In the genomic region with DNA sequence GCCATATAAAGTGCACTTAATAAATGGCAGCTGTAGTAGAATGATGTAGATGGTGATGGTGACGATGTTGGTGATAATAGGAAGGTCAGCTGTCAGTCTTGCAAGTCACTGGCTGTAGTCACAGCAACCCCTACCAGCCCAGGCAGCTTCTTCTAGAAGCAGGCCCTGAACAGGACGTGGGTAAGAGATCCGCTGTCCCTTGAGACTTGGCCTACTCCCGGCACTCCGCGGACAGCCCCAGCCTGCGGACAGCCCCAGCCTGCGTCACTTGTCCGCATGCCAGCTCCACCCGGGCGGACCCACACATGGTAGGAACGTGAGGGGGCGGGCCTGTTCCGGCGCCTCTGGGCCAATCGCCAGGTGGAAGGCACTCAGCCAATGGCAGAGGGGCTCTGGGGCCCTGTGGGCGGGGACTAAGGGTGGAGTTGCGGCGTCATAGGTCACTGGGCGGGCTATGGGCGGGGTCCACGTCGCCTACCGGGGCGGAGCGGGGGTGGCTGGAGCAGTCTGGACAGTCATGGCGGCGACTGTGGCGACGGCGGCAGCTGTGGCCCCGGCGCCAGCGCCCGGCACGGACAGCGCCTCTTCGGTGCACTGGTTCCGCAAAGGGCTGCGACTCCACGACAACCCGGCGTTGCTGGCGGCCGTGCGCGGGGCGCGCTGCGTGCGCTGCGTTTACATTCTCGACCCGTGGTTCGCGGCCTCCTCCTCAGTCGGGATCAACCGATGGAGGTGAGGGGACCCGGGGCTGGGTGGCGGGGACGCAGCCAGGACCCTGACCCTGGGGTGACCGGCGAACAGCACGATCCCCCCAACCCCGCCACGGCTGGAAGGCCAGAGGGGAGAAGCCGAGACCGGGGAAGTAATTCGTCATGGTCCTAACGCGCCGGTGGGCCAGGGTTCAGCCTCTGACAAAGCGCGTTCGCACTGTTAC, we compare ENCODE assay signal across 8 cellular contexts. TPM values are rescaled to one million over a fixed set of nuclear protein-coding genes. Genes with fewer than 3 reads are reported as not detected.
A peak's percentile ranks its signal among the peaks of the same experiment; 100 is the strongest.
DNase-seq lines count a peak whose midpoint lies in the region; FAIRE-seq and TF ChIP-seq lines count a peak whose summit lies in the region.

A gene (plus strand): TSS at position 502 of the 934 bp plus-strand sequence. CDS start 16 bp downstream, at position 518.

- FAIRE-seq in frontal cortex (lab: Jason Lieb, UNC), result peak; percentile 37

- H3K27ac Mint-ChIP-seq in activated naive CD4-positive, alpha-beta T cell treated with anti-CD3 and anti-CD28 coated beads for 36 hours, result peak within 1 kb of the TSS; percentile 63

- H3K27me3 Mint-ChIP-seq in activated naive CD4-positive, alpha-beta T cell treated with anti-CD3 and anti-CD28 coated beads for 36 hours (ENCODE audit: low read depth), result no peaks in the 10 kb centered on the region

- H3K9me3 Mint-ChIP-seq in activated naive CD4-positive, alpha-beta T cell treated with anti-CD3 and anti-CD28 coated beads for 36 hours, result no peaks in the 10 kb centered on the region

- peaks cover 1% of the 10 kb centered on the region for H3K36me3 Mint-ChIP-seq in activated naive CD4-positive, alpha-beta T cell treated with anti-CD3 and anti-CD28 coated beads for 36 hours (ENCODE audit: low read depth)

- H3K4me3 ChIP-seq in HFF-Myc (replicated peaks; ENCODE audit: low read depth, low read length), result peak within 1 kb of the TSS; percentile 65
- peak within 1 kb of the TSS; percentile 84 for H3K4me3 ChIP-seq in neutrophil (ENCODE audit: low read depth in 1 of 2, low read length in 1 of 2)

- CTCF ChIA-PET in activated naive CD4-positive, alpha-beta T cell treated with anti-CD3 and anti-CD28 coated beads for 36 hours (lab: Charles Lee), result interaction anchor here (0.8 to 1.5 kb wide), 5 partner anchors 13 to 463 kb away, joined by 3 to 5 read pairs (median 4); no protein-coding TSS in a partner anchor

- no peaks in the 10 kb centered on the region for H3K36me3 ChIP-seq in neutrophil

- H3K9me3 ChIP-seq in neutrophil, result no peaks in the 10 kb centered on the region

- peaks cover 28% of the 10 kb centered on the region for H3K27me3 ChIP-seq in neutrophil

- peaks cover 45% of the 10 kb centered on the region for H3K4me1 Mint-ChIP-seq in activated naive CD4-positive, alpha-beta T cell treated with anti-CD3 and anti-CD28 coated beads for 36 hours (ENCODE audit: low read depth)

- peak within 1 kb of the TSS; percentile 76 for H3K27ac ChIP-seq in neutrophil
- peak within 1 kb of the TSS; percentile 82 for H3K27ac ChIP-seq in substantia nigra (ENCODE audit: low read depth, low read length, poor library complexity, severe bottlenecking)

- no peak for TF ChIP-seq CTCF in HFF-Myc (IDR thresholded peaks at IDR 0.05; ENCODE audit: low read depth, low read length, missing control alignments)
- TF ChIP-seq CTCF in neutrophil (IDR thresholded peaks at IDR 0.05), result peak; percentile 35

- peak within 1 kb of the TSS; percentile 78 for H3K4me3 Mint-ChIP-seq in activated naive CD4-positive, alpha-beta T cell treated with anti-CD3 and anti-CD28 coated beads for 36 hours

- intact Hi-C loops in activated naive CD4-positive, alpha-beta T cell treated with anti-CD3 and anti-CD28 coated beads for 36 hours (cut with micrococcal nuclease), result loop anchor here (1.0 to 10.0 kb wide), 8 partner anchors 38 to 1280 kb away; a partner anchor contains a TSS

- DNase-seq in GM03348 (ENCODE audit: low spot score) (peak; percentile 98), HFF-Myc (ENCODE audit: extremely low read depth, low read depth) (peak; percentile 95), NAMALWA (ENCODE audit: low spot score) (peak; percentile 98), SK-N-DZ (ENCODE audit: low spot score) (peak; percentile 97), frontal cortex (ENCODE audit: low spot score in 2 of 2) (peak; percentile 96), substantia nigra (lab: John Stamatoyannopoulos, UW) (peak; percentile 93 to 100 (median 99))
- peak; percentile 99 for DNase-seq in activated naive CD4-positive, alpha-beta T cell treated with anti-CD3 and anti-CD28 coated beads for 36 hours

- peaks cover 28 to 41% of the 10 kb centered on the region in 2 experiments for H3K4me1 ChIP-seq in neutrophil (ENCODE audit: control insufficient read depth in 1 of 2, insufficient read depth in 1 of 2, low read depth in 1 of 2, low read length in 1 of 2)

RNA-seq across cellular contexts. Expression of the gene that starts here (rescaled TPM):
- 5.7 and 7.4 TPM in 2 replicates for polyA plus RNA-seq in SK-N-DZ (2014; cell fraction: cytosol; rRNA removed)
- 13.1 and 17.3 TPM in 2 replicates for polyA plus RNA-seq in SK-N-DZ (2014; cell fraction: nucleus; rRNA removed)
- 10 to 100 TPM; 13.9 to 16.2 TPM for total RNA-seq in activated naive CD4-positive, alpha-beta T cell treated with anti-CD3 and anti-CD28 coated beads for 36 hours
- total RNA-seq in frontal cortex, result 40.4 TPM

Comparison
In these comparisons a context has a peak if more than half of its experiments do, and no peak if none do; other contexts are left out.
1. Peak in every context shown above with its lines: DNase-seq, H3K4me3 ChIP-seq and H3K27ac ChIP-seq.